In genomic region chr22:38316340-38317236, GRCh38 we compare ENCODE assay signal across 8 cellular contexts. TPM values are rescaled to one million over a fixed set of nuclear protein-coding genes. Genes with fewer than 3 reads are reported as not detected.
A peak's percentile ranks its signal among the peaks of the same experiment; 100 is the strongest.
DNase-seq lines count a peak whose midpoint lies in the region; ATAC-seq and TF ChIP-seq lines count a peak whose summit lies in the region.

No MANE protein-coding gene starts in this region.

- DNase-seq in DMS153 treated with DMSO at 0.1 percent for 48 hours (lab: John Stamatoyannopoulos, UW; ENCODE audit: unreplicated experiment) (peak; percentile 14), DMS153 (lab: John Stamatoyannopoulos, UW) (no peak), WTC11 (ENCODE audit: low spot score) (no peak), iPS-NIHi7 (ENCODE audit: extremely low spot score) (peak; percentile 52), skeletal muscle cell (ENCODE audit: low read depth) (no peak)
- DNase-seq in Jurkat, Clone E6-1 (ENCODE audit: low read depth, low spot score), result no peak
- peak; percentile 58 for DNase-seq in central memory CD4-positive, alpha-beta T cell

- no peak for ATAC-seq in WTC11
- no peak for ATAC-seq in HG03520 (IDR thresholded peaks at IDR 0.05; ENCODE audit: unreplicated experiment)

- H3K4me3 ChIP-seq in Jurkat, Clone E6-1 (ENCODE audit: low read length), result peak overlapping the region; percentile 71
- peak overlapping the region; percentile 63 for H3K4me3 ChIP-seq in skeletal muscle cell (ENCODE audit: low read depth, low read length)

- H3K36me3 Mint-ChIP-seq in WTC11, result peaks cover 31% of the 10 kb centered on the region

- CTCF ChIA-PET in WTC11 (lab: Charles Lee), result interaction anchor here (0.6 kb wide), 1 partner anchor 219 kb away, joined by 3 read pairs; no protein-coding TSS in a partner anchor

- POLR2A ChIA-PET in WTC11 (lab: Charles Lee), result interaction anchor here (1.2 kb wide), 1 partner anchor 8 kb away, joined by 3 read pairs; no protein-coding TSS in a partner anchor

- no peaks in the 10 kb centered on the region for H3K9me3 Mint-ChIP-seq in WTC11

- no peaks in the 10 kb centered on the region for H3K27me3 Mint-ChIP-seq in WTC11 (ENCODE audit: low read depth)

- no peak for TF ChIP-seq CTCF in WTC11 (IDR thresholded peaks at IDR 0.05)

- H3K27ac Mint-ChIP-seq in WTC11, result peak overlapping the region; percentile 94

- peaks cover 73% of the 10 kb centered on the region for H3K4me1 Mint-ChIP-seq in WTC11

- peak overlapping the region; percentile 94 for H3K4me3 Mint-ChIP-seq in WTC11

TF ChIP-seq in WTC11, 78 proteins besides CTCF, POLR2A, EP300 and RAD21:
- TF ChIP-seq ZBTB43 (CRISPR knock-in tag; IDR thresholded peaks at IDR 0.05) (no peak), ATF6 (CRISPR knock-in tag; IDR thresholded peaks at IDR 0.05) (no peak), ZNF671 (CRISPR knock-in tag; IDR thresholded peaks at IDR 0.05) (no peak), IRF2 (CRISPR knock-in tag; IDR thresholded peaks at IDR 0.05; ENCODE audit: borderline replicate concordance, low read depth) (no peak), NFE2L1 (CRISPR knock-in tag; IDR thresholded peaks at IDR 0.05) (no peak), E2F4 (CRISPR knock-in tag; IDR thresholded peaks at IDR 0.05; ENCODE audit: borderline replicate concordance, low read depth) (no peak), TCF7 (CRISPR knock-in tag; IDR thresholded peaks at IDR 0.05; ENCODE audit: low read depth) (no peak), PRRX2 (CRISPR knock-in tag; IDR thresholded peaks at IDR 0.05) (no peak), ESRRA (CRISPR knock-in tag; IDR thresholded peaks at IDR 0.05; ENCODE audit: borderline replicate concordance) (no peak), ZNF317 (CRISPR knock-in tag; IDR thresholded peaks at IDR 0.05; ENCODE audit: borderline replicate concordance, low read depth) (peak; percentile 14; the same call in 1 of the 2 replicates), ZNF138 (CRISPR knock-in tag; conservative IDR thresholded peaks at IDR 0.05) (no peak), ELF4 (CRISPR knock-in tag; IDR thresholded peaks at IDR 0.05; ENCODE audit: low read depth) (peak; percentile 77; the same call in 1 of the 2 replicates), NR1H2 (CRISPR knock-in tag; IDR thresholded peaks at IDR 0.05) (no peak), NFATC4 (CRISPR knock-in tag; IDR thresholded peaks at IDR 0.05) (0 out of 2 replicates have a peak, but pooled peaks have one; percentile 48), ZNF423 (CRISPR knock-in tag; IDR thresholded peaks at IDR 0.05) (peak; percentile 87), FOXP1 (CRISPR knock-in tag; IDR thresholded peaks at IDR 0.05; ENCODE audit: borderline replicate concordance) (peak; percentile 35; the same call in 1 of the 2 replicates), HMGXB4 (CRISPR knock-in tag; IDR thresholded peaks at IDR 0.05) (0 out of 2 replicates have a peak, but pooled peaks have one; percentile 19)

RNA-seq across cellular contexts. Expression of gene CSNK1E, which starts 0.6 kb away (rescaled TPM):
- 125 TPM for polyA plus RNA-seq in Jurkat, Clone E6-1 (2012; ENCODE audit: insufficient read depth, insufficient read length)
- total RNA-seq in WTC11 (2021), result 262 to 271 TPM (median 265 TPM) in 3 replicates

RNA-seq across cellular contexts. Expression of gene TMEM184B, which starts 43.8 kb away (rescaled TPM):
- 18.6 TPM for polyA plus RNA-seq in Jurkat, Clone E6-1 (2012; ENCODE audit: insufficient read depth, insufficient read length)
- 85.9 to 89.7 TPM (median 88.1 TPM) in 3 replicates for total RNA-seq in WTC11 (2021)

Comparison
In these comparisons a context has a peak if more than half of its experiments do, and no peak if none do; other contexts are left out.
1. DNase-seq: peak in DMS153 treated with DMSO at 0.1 percent for 48 hours (single experiment), central memory CD4-positive, alpha-beta T cell (single experiment) and iPS-NIHi7 (single experiment); none in DMS153 (single experiment), Jurkat, Clone E6-1 (single experiment), WTC11 (single experiment) and skeletal muscle cell (single experiment).